8 cellular contexts compared by ENCODE assay signal in genomic region chr1:145965119-145965744, GRCh38. TPM values are rescaled to one million over a fixed set of nuclear protein-coding genes. Genes with fewer than 3 reads are reported as not detected.
DNase-seq lines count a peak whose midpoint lies in the region; ATAC-seq, FAIRE-seq and TF ChIP-seq lines count a peak whose summit lies in the region.

No MANE protein-coding gene starts in this region.

- H3K27me3 ChIP-seq in CD4-positive, CD25-positive, alpha-beta regulatory T cell (ENCODE audit: control insufficient read depth, insufficient read depth, low read length) = no peaks in the 10 kb centered on the region
- H3K27me3 ChIP-seq in neuronal stem cell (ENCODE audit: control insufficient read depth in 3 of 3, insufficient read depth in 3 of 3, low read depth in 1 of 3, low read length in 3 of 3) = peaks cover 0 to 33% (median 16%) of the 10 kb centered on the region in 3 experiments

- H2AFZ ChIP-seq in OCI-LY7 (ENCODE audit: low read length) (peak overlapping the region; percentile 84), neuronal stem cell (ENCODE audit: low read length) (peak overlapping the region; percentile 99)

- H3K79me1 ChIP-seq in neuronal stem cell (ENCODE audit: low read depth, low read length) = no peaks in the 10 kb centered on the region

- H3K36me3 ChIP-seq in CD4-positive, CD25-positive, alpha-beta regulatory T cell (ENCODE audit: control insufficient read depth, insufficient read depth, low read length) = no peaks in the 10 kb centered on the region
- peaks cover 6% of the 10 kb centered on the region for H3K36me3 ChIP-seq in OCI-LY7 (ENCODE audit: insufficient read depth, low read length)
- H3K36me3 ChIP-seq in neuronal stem cell (replicated peaks in 1 of 2; ENCODE audit: control insufficient read depth in 2 of 2, insufficient read depth in 2 of 2, low read length in 2 of 2) = no peaks in the 10 kb centered on the region

- no peak for DNase-seq in CD4-positive, CD25-positive, alpha-beta regulatory T cell
- no peak for DNase-seq in OCI-LY7 (ENCODE audit: low spot score)
- no peak for DNase-seq in endothelial cell (ENCODE audit: low spot score)
- no peak for DNase-seq in neuronal stem cell (ENCODE audit: low spot score)
- no peak for DNase-seq in KG1 (lab: John Stamatoyannopoulos, UW)
- DNase-seq in frontal cortex (ENCODE audit: low spot score in 2 of 2) = no peak

- peaks cover 6% of the 10 kb centered on the region; the same call in 1 of the 2 replicates for H3K79me2 ChIP-seq in OCI-LY7 (ENCODE audit: insufficient read depth, low read depth, low read length)

- BruUV-seq in OCI-LY7 (replicated peaks; lab: Mats Ljungman, UMichigan) = no TSS peak

- H3K4me2 ChIP-seq in OCI-LY7 (ENCODE audit: low read length) (peak overlapping the region; percentile 96), neuronal stem cell (ENCODE audit: insufficient read depth, low read length, poor library complexity, severe bottlenecking) (peak overlapping the region; percentile 72)

- no peak for ATAC-seq in CD4-positive, CD25-positive, alpha-beta regulatory T cell (ENCODE audit: low read depth in 2 of 2)
- ATAC-seq in HG02973 (IDR thresholded peaks at IDR 0.05; ENCODE audit: unreplicated experiment) (no peak), GM18873 (IDR thresholded peaks at IDR 0.05; ENCODE audit: low FRiP score, unreplicated experiment) (no peak)

- TF ChIP-seq CTCF in OCI-LY7 (conservative IDR thresholded peaks at IDR 0.05; ENCODE audit: low read length) = no peak
- TF ChIP-seq CTCF in endothelial cell (IDR thresholded peaks at IDR 0.05; ENCODE audit: unreplicated experiment) = no peak

- no peak overlapping the region for H2BK15ac ChIP-seq in neuronal stem cell (ENCODE audit: low read length)

- H3K18ac ChIP-seq in neuronal stem cell (ENCODE audit: low read length) = no peak overlapping the region

- intact Hi-C loops in OCI-LY7 (cut with micrococcal nuclease; ENCODE audit: unreplicated experiment) = no loop called here

- H3K4me3 Mint-ChIP-seq in CD4-positive, CD25-positive, alpha-beta regulatory T cell = peak overlapping the region; percentile 95 to 96 (median 96)
- H3K4me3 Mint-ChIP-seq in endothelial cell (ENCODE audit: unreplicated experiment) = peak overlapping the region; percentile 93

- H3K9me3 Mint-ChIP-seq in CD4-positive, CD25-positive, alpha-beta regulatory T cell = peaks cover 0 to 4% (median 0%) of the 10 kb centered on the region in 7 donors
- H3K9me3 Mint-ChIP-seq in endothelial cell (ENCODE audit: unreplicated experiment) = no peaks in the 10 kb centered on the region

- no peak overlapping the region for H2BK5ac ChIP-seq in neuronal stem cell (ENCODE audit: low read length)

- FAIRE-seq in frontal cortex (lab: Jason Lieb, UNC) = no peak

- H4K8ac ChIP-seq in neuronal stem cell (ENCODE audit: low read depth, low read length) = no peak overlapping the region

- H2BK120ac ChIP-seq in neuronal stem cell (ENCODE audit: low read depth, low read length) = no peak overlapping the region

- CTCF ChIA-PET in OCI-LY7 (lab: Charles Lee; ENCODE audit: unreplicated experiment) = interaction anchor here (0.6 to 1.1 kb wide), 3 partner anchors 33 to 120 kb away, joined by 3 read pairs; partner anchors contain the start of gene NUDT17

- H3K27me3 Mint-ChIP-seq in CD4-positive, CD25-positive, alpha-beta regulatory T cell = no peaks in the 10 kb centered on the region
- H3K27me3 Mint-ChIP-seq in endothelial cell (ENCODE audit: unreplicated experiment) = peaks cover 19% of the 10 kb centered on the region

- H3K4me3 ChIP-seq in CD4-positive, CD25-positive, alpha-beta regulatory T cell (ENCODE audit: low read depth, low read length) = peak overlapping the region; percentile 97
- H3K4me3 ChIP-seq in OCI-LY7 (ENCODE audit: low read depth, low read length, poor library complexity, severe bottlenecking) = peak overlapping the region; percentile 75
- peak overlapping the region; percentile 86 to 95 for H3K4me3 ChIP-seq in neuronal stem cell (ENCODE audit: low read length in 2 of 2)

- no peak overlapping the region for H4K91ac ChIP-seq in neuronal stem cell (ENCODE audit: low read depth, low read length, poor library complexity)

- H3K14ac ChIP-seq in neuronal stem cell (ENCODE audit: low read length) = no peak overlapping the region

- H3K9ac ChIP-seq in neuronal stem cell (ENCODE audit: low read depth, low read length, poor library complexity) = no peak overlapping the region

- peaks cover 11% of the 10 kb centered on the region for H3K36me3 Mint-ChIP-seq in CD4-positive, CD25-positive, alpha-beta regulatory T cell
- peaks cover 4% of the 10 kb centered on the region for H3K36me3 Mint-ChIP-seq in endothelial cell (ENCODE audit: low read depth, unreplicated experiment)

- no peaks in the 10 kb centered on the region for H4K20me1 ChIP-seq in OCI-LY7 (ENCODE audit: insufficient read depth, low read length)

- H3K4me1 Mint-ChIP-seq in CD4-positive, CD25-positive, alpha-beta regulatory T cell = peaks cover 25 to 63% (median 38%) of the 10 kb centered on the region in 4 donors
- peaks cover 23% of the 10 kb centered on the region for H3K4me1 Mint-ChIP-seq in endothelial cell (ENCODE audit: unreplicated experiment)

- WGBS in neuronal stem cell (ENCODE audit: extremely low coverage in 2 of 2, insufficient read length in 2 of 2, insufficient replicate concordance in 1 of 2), 2 donors = no CpG with 5 or more reads among the region's 5 CpGs

- H3K27ac Mint-ChIP-seq in CD4-positive, CD25-positive, alpha-beta regulatory T cell = peak overlapping the region; percentile 96 to 99 (median 97)
- no peak overlapping the region for H3K27ac Mint-ChIP-seq in endothelial cell (ENCODE audit: unreplicated experiment)

- H3K4ac ChIP-seq in neuronal stem cell (ENCODE audit: low read length) = no peak overlapping the region

- H3K9me2 ChIP-seq in OCI-LY7 (ENCODE audit: insufficient read depth, low read length) = no peaks in the 10 kb centered on the region

- H2BK12ac ChIP-seq in neuronal stem cell (ENCODE audit: low read length) = no peak overlapping the region

- H3K4me1 ChIP-seq in CD4-positive, CD25-positive, alpha-beta regulatory T cell (ENCODE audit: control insufficient read depth, insufficient read depth, low read length, poor library complexity, severe bottlenecking) = peaks cover 44% of the 10 kb centered on the region
- H3K4me1 ChIP-seq in OCI-LY7 (ENCODE audit: insufficient read depth, low read length, poor library complexity, severe bottlenecking) (peaks cover 44% of the 10 kb centered on the region), neuronal stem cell (ENCODE audit: control insufficient read depth in 2 of 2, insufficient read depth in 1 of 2, low read depth in 1 of 2, low read length in 2 of 2) (peaks cover 10 to 30% of the 10 kb centered on the region in 2 donors)

- no peak overlapping the region for H2AK5ac ChIP-seq in neuronal stem cell (ENCODE audit: low read depth, low read length)

- H3K23ac ChIP-seq in neuronal stem cell (ENCODE audit: low read depth, low read length, poor library complexity) = no peak overlapping the region

- H3K9me3 ChIP-seq in CD4-positive, CD25-positive, alpha-beta regulatory T cell (ENCODE audit: control insufficient read depth in 2 of 2, low read length in 2 of 2) = no peaks in the 10 kb centered on the region
- H3K9me3 ChIP-seq in OCI-LY7 (ENCODE audit: low read length) = peaks cover 3% of the 10 kb centered on the region; the same call in 1 of the 2 replicates
- peaks cover 4 to 10% of the 10 kb centered on the region in 2 donors for H3K9me3 ChIP-seq in neuronal stem cell (replicated peaks in 1 of 2; ENCODE audit: control insufficient read depth in 2 of 2, insufficient read depth in 1 of 2, low read depth in 1 of 2, low read length in 2 of 2)

- H3K27ac ChIP-seq in CD4-positive, CD25-positive, alpha-beta regulatory T cell (ENCODE audit: insufficient read depth, low read length, poor library complexity, severe bottlenecking) = peak overlapping the region; percentile 82
- peak overlapping the region; percentile 36 for H3K27ac ChIP-seq in OCI-LY7 (ENCODE audit: low read depth, low read length, poor library complexity, severe bottlenecking)
- H3K27ac ChIP-seq in neuronal stem cell (replicated peaks; ENCODE audit: low read length) = no peak overlapping the region

- POLR2A ChIA-PET in OCI-LY7 (lab: Charles Lee) = interaction anchor here (0.5 to 5.5 kb wide), 20 partner anchors 10 to 139 kb away, joined by 3 to 58 read pairs (median 4); partner anchors contain the start of genes PIAS3 and RBM8A

RNA-seq across cellular contexts. Expression of gene POLR3GL, which starts 0.7 kb away (rescaled TPM):
- 30.8 TPM for total RNA-seq in CD4-positive, CD25-positive, alpha-beta regulatory T cell
- polyA plus RNA-seq in CD4-positive, CD25-positive, alpha-beta regulatory T cell = 100 to 1,000 TPM; 103 to 129 (median 109) TPM
- total RNA-seq in OCI-LY7 (2014; rRNA removed; shearing (Covaris generic)) = 19.8 and 29.8 TPM in 2 replicates
- total RNA-seq in OCI-LY7 (2022) (27.3 and 30.7 TPM in 2 replicates), endothelial cell (ENCODE audit: unreplicated experiment) (12.4 TPM), frontal cortex (14.7 TPM)
- 18.0 TPM for polyA plus RNA-seq in neuronal stem cell (2013, experiment 1 of 2)
- polyA plus RNA-seq in neuronal stem cell (2013, experiment 2 of 2) = 20.2 TPM

RNA-seq across cellular contexts. Expression of gene ANKRD34A, which starts 0.9 kb away (rescaled TPM):
- total RNA-seq in CD4-positive, CD25-positive, alpha-beta regulatory T cell = 1.6 TPM
- under 1 TPM; 0.07 to 0.45 (median 0.31) TPM for polyA plus RNA-seq in CD4-positive, CD25-positive, alpha-beta regulatory T cell
- total RNA-seq in OCI-LY7 (2014; rRNA removed; shearing (Covaris generic)) = 0.62 and 1.9 TPM in 2 replicates
- total RNA-seq in OCI-LY7 (2022) (4.5 and 4.8 TPM in 2 replicates), endothelial cell (ENCODE audit: unreplicated experiment) (0.56 TPM), frontal cortex (1.6 TPM)
- polyA plus RNA-seq in neuronal stem cell (2013, experiment 1 of 2) = 0.10 TPM
- 0.10 TPM for polyA plus RNA-seq in neuronal stem cell (2013, experiment 2 of 2)

RNA-seq across cellular contexts. Expression of gene LIX1L, which starts 7.4 kb away (rescaled TPM):
- 36.2 TPM for total RNA-seq in CD4-positive, CD25-positive, alpha-beta regulatory T cell
- 10 to 100 TPM; 21.7 to 26.9 (median 25.9) TPM for polyA plus RNA-seq in CD4-positive, CD25-positive, alpha-beta regulatory T cell
- total RNA-seq in OCI-LY7 (2014; rRNA removed; shearing (Covaris generic)) = 10.2 and 11.6 TPM in 2 replicates
- total RNA-seq in OCI-LY7 (2022) = 26.3 and 31.8 TPM in 2 replicates
- 83.3 TPM for total RNA-seq in endothelial cell (ENCODE audit: unreplicated experiment)
- polyA plus RNA-seq in neuronal stem cell (2013, experiment 1 of 2) = 17.1 TPM
- polyA plus RNA-seq in neuronal stem cell (2013, experiment 2 of 2) = 17.4 TPM
- total RNA-seq in frontal cortex = 17.1 TPM

RNA-seq across cellular contexts. Expression of gene TXNIP, which starts 31.1 kb away (rescaled TPM):
- 1,496 TPM for total RNA-seq in CD4-positive, CD25-positive, alpha-beta regulatory T cell
- polyA plus RNA-seq in CD4-positive, CD25-positive, alpha-beta regulatory T cell = 1,000 to 10,000 TPM; 2,637 to 4,955 (median 3,590) TPM
- 99.9 and 144 TPM in 2 replicates for total RNA-seq in OCI-LY7 (2014; rRNA removed; shearing (Covaris generic))
- total RNA-seq in OCI-LY7 (2022) = 50.3 and 76.8 TPM in 2 replicates
- 107 TPM for total RNA-seq in endothelial cell (ENCODE audit: unreplicated experiment)
- 111 TPM for polyA plus RNA-seq in neuronal stem cell (2013, experiment 1 of 2)
- polyA plus RNA-seq in neuronal stem cell (2013, experiment 2 of 2) = 115 TPM
- total RNA-seq in frontal cortex = 125 TPM

RNA-seq across cellular contexts. Expression of gene RBM8A, which starts 37.9 kb away (rescaled TPM):
- total RNA-seq in CD4-positive, CD25-positive, alpha-beta regulatory T cell = 143 TPM
- 100 to 1,000 TPM; 143 to 176 (median 154) TPM for polyA plus RNA-seq in CD4-positive, CD25-positive, alpha-beta regulatory T cell
- total RNA-seq in OCI-LY7 (2014; rRNA removed; shearing (Covaris generic)) = 135 and 239 TPM in 2 replicates
- total RNA-seq in OCI-LY7 (2022) (177 and 200 TPM in 2 replicates), endothelial cell (ENCODE audit: unreplicated experiment) (213 TPM), frontal cortex (81.1 TPM)
- 178 TPM for polyA plus RNA-seq in neuronal stem cell (2013, experiment 1 of 2)
- 188 TPM for polyA plus RNA-seq in neuronal stem cell (2013, experiment 2 of 2)
